1 cellular context compared by ENCODE assay signal in genomic region chr9:123073991-123074422, GRCh38.
TF ChIP-seq lines count a peak whose summit lies in the region.

No MANE protein-coding gene starts in this region.

TF ChIP-seq in GM23338, 12 proteins besides CTCF, POLR2A, EP300 and RAD21 (continued from another document):
- TF ChIP-seq EZH2phosphoT487 (IDR thresholded peaks at IDR 0.05; ENCODE audit: unreplicated experiment), result no peak
- no peak for TF ChIP-seq REST (IDR thresholded peaks at IDR 0.05; ENCODE audit: unreplicated experiment)
